Comparison of ENCODE assay signal across 8 cellular contexts in the genomic region with DNA sequence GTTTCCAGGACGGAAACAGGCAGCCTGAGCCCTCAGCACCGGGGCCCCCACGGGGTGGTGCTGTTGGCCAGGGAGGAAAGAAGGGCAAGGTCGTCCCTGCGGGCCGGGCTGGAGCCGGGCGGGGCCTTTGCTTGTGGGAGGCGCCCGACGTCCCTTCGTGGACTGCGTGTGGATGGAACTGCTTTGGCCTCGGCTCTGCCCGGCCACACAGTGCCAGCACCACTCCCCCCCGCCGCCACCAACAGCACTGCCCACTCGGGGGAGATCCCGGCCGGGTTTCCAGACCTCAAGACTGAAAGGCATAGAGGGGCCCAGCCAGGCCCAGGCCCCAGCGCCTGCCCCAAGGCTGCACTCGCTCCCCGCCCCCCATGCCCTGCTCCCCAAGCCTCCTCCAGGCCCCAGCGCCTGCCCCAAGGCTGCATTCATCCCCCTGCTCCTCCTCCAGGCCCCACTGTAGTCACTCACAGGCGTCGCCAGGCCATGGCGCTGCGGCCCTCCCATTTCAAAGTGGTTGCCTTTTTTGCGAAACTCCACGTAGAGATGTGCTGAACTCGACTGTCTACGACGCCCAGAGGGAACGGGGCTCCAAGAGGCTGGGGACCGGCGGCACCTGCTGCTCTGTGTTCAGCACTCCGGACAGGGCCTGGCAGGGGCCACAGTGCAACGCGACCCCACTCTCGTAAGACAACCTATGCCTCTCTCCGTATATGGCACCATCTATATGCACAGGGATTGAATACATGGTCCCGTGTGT. TPM values are rescaled to one million over a fixed set of nuclear protein-coding genes. Genes with fewer than 3 reads are reported as not detected.
DNase-seq lines count a peak whose midpoint lies in the region; ATAC-seq and TF ChIP-seq lines count a peak whose summit lies in the region.

No MANE protein-coding gene starts in this region.

- TF ChIP-seq CTCF in Peyer's patch (IDR thresholded peaks at IDR 0.05) (peak; percentile 64 to 95 (median 85)), heart left ventricle (IDR thresholded peaks at IDR 0.05) (peak; percentile 71 to 93 (median 86)), progenitor cell of endocrine pancreas (IDR thresholded peaks at IDR 0.05; ENCODE audit: unreplicated experiment) (peak; percentile 49)

- H3K9me3 ChIP-seq in Peyer's patch = no peaks in the 10 kb centered on the region
- H3K9me3 ChIP-seq in heart left ventricle = no peaks in the 10 kb centered on the region

- intact Hi-C loops in heart left ventricle (cut with DNase I) = loop anchor here (1.0 to 2.0 kb wide), 4 partner anchors 179 to 276 kb away; no protein-coding TSS in a partner anchor

- peak; percentile 61 for ATAC-seq in HG03095 (IDR thresholded peaks at IDR 0.05; ENCODE audit: unreplicated experiment)
- peak; percentile 82 to 97 (median 94) for ATAC-seq in heart left ventricle
- no peak for ATAC-seq in GM19328 (IDR thresholded peaks at IDR 0.05; ENCODE audit: unreplicated experiment)

- H3K27me3 Mint-ChIP-seq in activated naive CD8-positive, alpha-beta T cell treated with anti-CD3 and anti-CD28 coated beads for 36 hours = no peaks in the 10 kb centered on the region
- H3K27me3 Mint-ChIP-seq in progenitor cell of endocrine pancreas = no peaks in the 10 kb centered on the region

- H3K27ac ChIP-seq in Peyer's patch (peak overlapping the region in 1 of 4 donors; percentile 10), heart left ventricle (peak overlapping the region in 1 of 12 donors; percentile 13)

- H3K36me3 ChIP-seq in Peyer's patch = no peaks in the 10 kb centered on the region
- H3K36me3 ChIP-seq in heart left ventricle = no peaks in the 10 kb centered on the region

- H3K4me3 ChIP-seq in Peyer's patch = peak overlapping the region in 2 of 4 donors; percentile 1 to 12
- peak overlapping the region in 6 of 12 donors; percentile 8 to 35 (median 24) for H3K4me3 ChIP-seq in heart left ventricle

- TF ChIP-seq POLR2A in Peyer's patch (IDR thresholded peaks at IDR 0.05) (no peak), heart left ventricle (IDR thresholded peaks at IDR 0.05) (no peak)

- H3K9me3 Mint-ChIP-seq in activated naive CD8-positive, alpha-beta T cell treated with anti-CD3 and anti-CD28 coated beads for 36 hours = peaks cover 1% of the 10 kb centered on the region
- peaks cover 3% of the 10 kb centered on the region for H3K9me3 Mint-ChIP-seq in progenitor cell of endocrine pancreas (ENCODE audit: low read depth)

- no peaks in the 10 kb centered on the region for H3K27me3 ChIP-seq in Peyer's patch
- H3K27me3 ChIP-seq in heart left ventricle = no peaks in the 10 kb centered on the region

- DNase-seq in NCI-H146 (lab: John Stamatoyannopoulos, UW) = peak; percentile 66
- DNase-seq in NCI-H146 treated with DMSO at 0.1 percent for 48 hours (lab: John Stamatoyannopoulos, UW; ENCODE audit: unreplicated experiment) = no peak
- DNase-seq in Peyer's patch = peak; percentile 75 to 91 (median 84)
- DNase-seq in activated naive CD8-positive, alpha-beta T cell treated with anti-CD3 and anti-CD28 coated beads for 36 hours = peak; percentile 68
- DNase-seq in heart left ventricle = peak; percentile 84 to 92 (median 88)
- no peak for DNase-seq in progenitor cell of endocrine pancreas (ENCODE audit: low spot score, unreplicated experiment)

- H3K4me3 Mint-ChIP-seq in activated naive CD8-positive, alpha-beta T cell treated with anti-CD3 and anti-CD28 coated beads for 36 hours = no peak overlapping the region
- H3K4me3 Mint-ChIP-seq in progenitor cell of endocrine pancreas (ENCODE audit: low read depth) = no peak overlapping the region

- H3K36me3 Mint-ChIP-seq in activated naive CD8-positive, alpha-beta T cell treated with anti-CD3 and anti-CD28 coated beads for 36 hours = peaks cover 18% of the 10 kb centered on the region
- no peaks in the 10 kb centered on the region for H3K36me3 Mint-ChIP-seq in progenitor cell of endocrine pancreas (ENCODE audit: insufficient read depth)

- H3K27ac Mint-ChIP-seq in activated naive CD8-positive, alpha-beta T cell treated with anti-CD3 and anti-CD28 coated beads for 36 hours = no peak overlapping the region
- no peak overlapping the region for H3K27ac Mint-ChIP-seq in progenitor cell of endocrine pancreas

- peaks cover 3% of the 10 kb centered on the region for H3K4me1 Mint-ChIP-seq in activated naive CD8-positive, alpha-beta T cell treated with anti-CD3 and anti-CD28 coated beads for 36 hours
- no peaks in the 10 kb centered on the region for H3K4me1 Mint-ChIP-seq in progenitor cell of endocrine pancreas (ENCODE audit: low read depth)

- H3K4me1 ChIP-seq in Peyer's patch (peaks cover 0 to 12% (median 6%) of the 10 kb centered on the region in 4 donors), heart left ventricle (peaks cover 0 to 20% (median 10%) of the 10 kb centered on the region in 12 donors)

- WGBS in heart left ventricle, 4 donors = 38 to 51% (median 42%) methylated on average over 17 to 42 of the region's 42 CpGs

RNA-seq across cellular contexts. Expression of a gene that starts 22.5 kb away (rescaled TPM):
- total RNA-seq in Peyer's patch (under 1 TPM in 2 of 4 donors, not detected in 2; 0.35 to 0.83 TPM), heart left ventricle (1 to 10 TPM in 1 of 9 donors, under 1 TPM in 7, not detected in 1; 0.07 to 3.1 (median 0.43) TPM), progenitor cell of endocrine pancreas (0.17 and 0.18 TPM in 2 replicates)
- under 1 TPM; 0.96 to 0.99 TPM for total RNA-seq in activated naive CD8-positive, alpha-beta T cell treated with anti-CD3 and anti-CD28 coated beads for 36 hours
- polyA plus RNA-seq in heart left ventricle = under 1 TPM; 0.15 to 0.18 TPM

Comparison
In these comparisons a context has a peak if more than half of its experiments do, and no peak if none do; other contexts are left out.
1. DNase-seq: peak in NCI-H146 (single experiment), Peyer's patch (3 of 3), activated naive CD8-positive, alpha-beta T cell treated with anti-CD3 and anti-CD28 coated beads for 36 hours (single experiment) and heart left ventricle (5 of 5); none in NCI-H146 treated with DMSO at 0.1 percent for 48 hours (single experiment) and progenitor cell of endocrine pancreas (single experiment).
2. Peak in every context shown above with its lines, with median percentiles within 50 percentile points of each other: CTCF ChIP-seq.